ENCODE assay signal across 21 cellular contexts in genomic region chr17:77847211-77848085, GRCh38.
DNase-seq lines count a peak whose midpoint lies in the region; ATAC-seq and TF ChIP-seq lines count a peak whose summit lies in the region.
"Had no signal": no experiment of that assay in that cellular context is flagged by ENCODE, and none has a peak within 500 bp of the region (broad histone marks: within the 10 kb centered on the region; RNA-seq: fewer than 3 reads in every experiment).

No MANE protein-coding gene starts in this region.

- DNase-seq in CD4-positive, CD25-positive, alpha-beta regulatory T cell: no peak
- no peak for DNase-seq in Jurkat, Clone E6-1 (ENCODE audit: low read depth, low spot score)
- DNase-seq in UCSD-AML1 (lab: John Stamatoyannopoulos, UW; ENCODE audit: unreplicated experiment) (peak; percentile 34), omental fat pad (ENCODE audit: low spot score) (no peak), GM13977 (ENCODE audit: low spot score) (no peak), Karpas-422 (no peak)
- DNase-seq: activated CD4-positive, alpha-beta T cell treated with anti-CD3 and anti-CD28 coated beads for 48 hours; activated naive CD8-positive, alpha-beta T cell treated with anti-CD3 and anti-CD28 coated beads, Interleukin-2, amount 10 ng/mL, durations not matched to agents 7 days and 5 days; effector CD8-positive, alpha-beta T cell; hypothalamus; NCI-H187; NCI-H526 treated with DMSO at 0.1 percent for 48 hours; stimulated activated CD4-positive, alpha-beta T cell treated with anti-CD3 and anti-CD28 coated beads, Interleukin-4, amount 100 ng/mL, for 4 hours; stomach; transverse colon had no signal

- H2AFZ ChIP-seq in Karpas-422 (ENCODE audit: low read length): no peak overlapping the region
- H2AFZ ChIP-seq: GM23338 had no signal

- no peak overlapping the region for H3K27ac ChIP-seq in CD4-positive, CD25-positive, alpha-beta regulatory T cell (ENCODE audit: insufficient read depth, low read length, poor library complexity, severe bottlenecking)
- no peak overlapping the region for H3K27ac ChIP-seq in Karpas-422 (ENCODE audit: low read length)
- H3K27ac ChIP-seq: stomach, transverse colon had no signal

- H3K27me3 Mint-ChIP-seq in CD4-positive, CD25-positive, alpha-beta regulatory T cell: no peaks in the 10 kb centered on the region
- H3K27me3 Mint-ChIP-seq: activated naive CD8-positive, alpha-beta T cell treated with anti-CD3 and anti-CD28 coated beads, Interleukin-2, amount 10 ng/mL, durations not matched to agents 7 days and 5 days had no signal

- no peak overlapping the region for H3K9ac ChIP-seq in Karpas-422 (ENCODE audit: low read length)

- in situ Hi-C loops in GM13977 (cut with MboI; ENCODE audit: low pct_unique_long_range_greater_than_20kb, low sequenced_read_pairs, unreplicated experiment): no loop called here

- H3K27ac Mint-ChIP-seq in CD4-positive, CD25-positive, alpha-beta regulatory T cell: peak overlapping the region; percentile 46 to 92 (median 58)
- H3K27ac Mint-ChIP-seq: GM23338 had no signal

- no peak overlapping the region for H3K4me3 ChIP-seq in CD4-positive, CD25-positive, alpha-beta regulatory T cell (ENCODE audit: low read depth, low read length)
- peak overlapping the region; percentile 30 for H3K4me3 ChIP-seq in Jurkat, Clone E6-1 (ENCODE audit: low read length)
- H3K4me3 ChIP-seq in Karpas-422 (ENCODE audit: low read length): no peak overlapping the region
- H3K4me3 ChIP-seq: GM23338, mucosa of descending colon, stomach, transverse colon had no signal

- no peak overlapping the region for H3K4me2 ChIP-seq in Karpas-422 (ENCODE audit: low read depth, low read length, poor library complexity, severe bottlenecking)
- H3K4me2 ChIP-seq: GM23338 had no signal

- TF ChIP-seq CTCF in omental fat pad (IDR thresholded peaks at IDR 0.05) (no peak), GM13977 (IDR thresholded peaks at IDR 0.05; ENCODE audit: extremely low read depth, insufficient read depth, missing control alignments) (no peak)

- H3K4me1 Mint-ChIP-seq in CD4-positive, CD25-positive, alpha-beta regulatory T cell: peaks cover 12 to 27% (median 20%) of the 10 kb centered on the region in 4 donors
- H3K4me1 Mint-ChIP-seq: neural crest cell had no signal

- no peaks in the 10 kb centered on the region for H3K9me2 ChIP-seq in Karpas-422 (replicated peaks; ENCODE audit: insufficient read depth, low read length)

- H3K4me3 Mint-ChIP-seq in CD4-positive, CD25-positive, alpha-beta regulatory T cell: peak overlapping the region in 1 of 4 donors; percentile 35
- H3K4me3 Mint-ChIP-seq: activated naive CD8-positive, alpha-beta T cell treated with anti-CD3 and anti-CD28 coated beads, Interleukin-2, amount 10 ng/mL, durations not matched to agents 7 days and 5 days; GM23338; neural crest cell had no signal

- no peaks in the 10 kb centered on the region for H3K79me2 ChIP-seq in Karpas-422 (ENCODE audit: low read length)

- H3K27me3 ChIP-seq in CD4-positive, CD25-positive, alpha-beta regulatory T cell (ENCODE audit: control insufficient read depth, insufficient read depth, low read length): no peaks in the 10 kb centered on the region
- H3K27me3 ChIP-seq in Karpas-422 (ENCODE audit: low read length): no peaks in the 10 kb centered on the region
- H3K27me3 ChIP-seq: stomach, transverse colon had no signal

- H3K9me3 ChIP-seq in CD4-positive, CD25-positive, alpha-beta regulatory T cell (ENCODE audit: control insufficient read depth in 2 of 2, low read length in 2 of 2): no peaks in the 10 kb centered on the region
- no peaks in the 10 kb centered on the region for H3K9me3 ChIP-seq in Karpas-422 (ENCODE audit: low read length)
- H3K9me3 ChIP-seq: mucosa of descending colon, stomach, transverse colon had no signal

- peaks cover 46% of the 10 kb centered on the region for H3K4me1 ChIP-seq in CD4-positive, CD25-positive, alpha-beta regulatory T cell (ENCODE audit: control insufficient read depth, insufficient read depth, low read length, poor library complexity, severe bottlenecking)
- H3K4me1 ChIP-seq in Karpas-422 (ENCODE audit: low read length): peaks cover 14% of the 10 kb centered on the region

- H3K36me3 ChIP-seq in CD4-positive, CD25-positive, alpha-beta regulatory T cell (ENCODE audit: control insufficient read depth, insufficient read depth, low read length): no peaks in the 10 kb centered on the region
- no peaks in the 10 kb centered on the region for H3K36me3 ChIP-seq in Karpas-422 (ENCODE audit: insufficient read depth, low read length)
- H3K36me3 ChIP-seq: stomach, transverse colon had no signal

- H3K9me3 Mint-ChIP-seq in CD4-positive, CD25-positive, alpha-beta regulatory T cell: no peaks in the 10 kb centered on the region
- H3K9me3 Mint-ChIP-seq: activated naive CD8-positive, alpha-beta T cell treated with anti-CD3 and anti-CD28 coated beads, Interleukin-2, amount 10 ng/mL, durations not matched to agents 7 days and 5 days; GM23338; neural crest cell had no signal

- H4K20me1 ChIP-seq in Karpas-422 (ENCODE audit: insufficient read depth, low read depth, low read length): no peaks in the 10 kb centered on the region

- H3K36me3 Mint-ChIP-seq in CD4-positive, CD25-positive, alpha-beta regulatory T cell: no peaks in the 10 kb centered on the region
- H3K36me3 Mint-ChIP-seq: activated naive CD8-positive, alpha-beta T cell treated with anti-CD3 and anti-CD28 coated beads, Interleukin-2, amount 10 ng/mL, durations not matched to agents 7 days and 5 days had no signal

- ATAC-seq in CD4-positive, CD25-positive, alpha-beta regulatory T cell (ENCODE audit: low read depth in 2 of 2): no peak
- ATAC-seq in omental fat pad (ENCODE audit: low FRiP score) (peak; percentile 49), HG02870 (IDR thresholded peaks at IDR 0.05; ENCODE audit: unreplicated experiment) (no peak), HG02610 (IDR thresholded peaks at IDR 0.05; ENCODE audit: unreplicated experiment) (no peak)
- ATAC-seq: esophagus mucosa, GM23338 had no signal
